ENCODE assay signal across 2 cellular contexts in genomic region chr9:96436456-96437126, GRCh38.
TF ChIP-seq lines count a peak whose summit lies in the region.

No MANE protein-coding gene starts in this region.

TF ChIP-seq in GM23338, 12 proteins besides CTCF, POLR2A, EP300 and RAD21:
- TF ChIP-seq ZNF114 (CRISPR knock-in tag; IDR thresholded peaks at IDR 0.05), result no peak
- no peak for TF ChIP-seq NANOG (IDR thresholded peaks at IDR 0.05; ENCODE audit: borderline replicate concordance)
TF ChIP-seq in GM23338: peak in this region for 0.

TF ChIP-seq in K562, 482 proteins besides CTCF, POLR2A, EP300 and RAD21:
- TF ChIP-seq SRSF7 (optimal IDR thresholded peaks at IDR 0.05; ENCODE audit: low read depth, low read length) (no peak), SAP30 (IDR thresholded peaks at IDR 0.05; ENCODE audit: borderline replicate concordance, insufficient read depth, low read depth, low read length, poor library complexity, severe bottlenecking) (no peak), THRB (CRISPR knock-in tag; conservative IDR thresholded peaks at IDR 0.05) (no peak), TEAD1 (CRISPR knock-in tag; IDR thresholded peaks at IDR 0.05) (no peak), ZNF785 (CRISPR knock-in tag; IDR thresholded peaks at IDR 0.05) (no peak), DMBX1 (CRISPR knock-in tag; IDR thresholded peaks at IDR 0.05; ENCODE audit: borderline replicate concordance) (no peak), ZNF444 (CRISPR knock-in tag; IDR thresholded peaks at IDR 0.05) (no peak), FOXP4 (CRISPR knock-in tag; IDR thresholded peaks at IDR 0.05; ENCODE audit: borderline replicate concordance) (no peak), ZNF609 (CRISPR knock-in tag; IDR thresholded peaks at IDR 0.05; ENCODE audit: borderline replicate concordance) (no peak), LCOR (CRISPR knock-in tag; IDR thresholded peaks at IDR 0.05) (no peak), SRSF1 (IDR thresholded peaks at IDR 0.05; ENCODE audit: low read depth, low read length) (no peak), STAT6 (CRISPR knock-in tag; IDR thresholded peaks at IDR 0.05) (no peak), TBL1XR1 (IDR thresholded peaks at IDR 0.05; ENCODE audit: low read length in 2 of 2) (no peak), RUNX1 (IDR thresholded peaks at IDR 0.05; ENCODE audit: low read depth) (no peak), MAFG (tag; conservative IDR thresholded peaks at IDR 0.05) (no peak)
TF ChIP-seq in K562: peak in this region for 0.
